In genomic region chr13:48667136-48667535, GRCh38 we compare ENCODE assay signal across 27 cellular contexts. TPM values are rescaled to one million over a fixed set of nuclear protein-coding genes. Genes with fewer than 3 reads are reported as not detected.
"Had no signal": no experiment of that assay in that cellular context is flagged by ENCODE, and none has a peak within 500 bp of the region (broad histone marks: within the 10 kb centered on the region; RNA-seq: fewer than 3 reads in every experiment).

No MANE protein-coding gene starts in this region.

- H3K4me2 ChIP-seq: neural progenitor cell had no signal

- FAIRE-seq: keratinocyte, small intestine had no signal

- H2AFZ ChIP-seq: neural progenitor cell had no signal

- H3K27ac ChIP-seq: lower lobe of right lung, neural progenitor cell, ovary, prostate gland, sigmoid colon, spleen, suprapubic skin, thoracic aorta, tibial artery, upper lobe of left lung, vagina had no signal

- H3K36me3 ChIP-seq: lower lobe of right lung, neural progenitor cell, ovary, prostate gland, sigmoid colon, spleen, suprapubic skin, thoracic aorta, tibial artery, upper lobe of left lung, vagina had no signal

- H3K4me3 ChIP-seq: lower lobe of right lung, neural progenitor cell, ovary, prostate gland, sigmoid colon, spleen, suprapubic skin, thoracic aorta, tibial artery, upper lobe of left lung, vagina had no signal

- H3K9me3 ChIP-seq: ovary, prostate gland, vagina had no signal

- DNase-seq: hippocampal formation; left colon; left ventricle myocardium superior; lower lobe of right lung; mammary epithelial cell; mesenchymal stem cell; naive B cell; natural killer cell; nephron progenitor cell; ovary; posterior cingulate gyrus; retina; right cardiac atrium; sigmoid colon; small intestine; spleen; stimulated activated CD4-positive, alpha-beta T cell treated with anti-CD3 and anti-CD28 coated beads, Interleukin-4, amount 100 ng/mL, for 24 hours; stimulated activated naive CD4-positive, alpha-beta T cell; tibial artery; upper lobe of left lung had no signal

- H3K9ac ChIP-seq: neural progenitor cell had no signal

- H3K27me3 ChIP-seq: neural progenitor cell, ovary, sigmoid colon, spleen, suprapubic skin, tibial artery, upper lobe of left lung, vagina had no signal

- ATAC-seq: left colon; lower lobe of right lung; natural killer cell; stimulated activated effector memory CD8-positive, alpha-beta T cell treated with anti-CD3 and anti-CD28 coated beads, Interleukin-12 subunit alpha, Interleukin-12 subunit beta, amount 100 ng/mL, for 72 hours had no signal

- H3K4me1 ChIP-seq: lower lobe of right lung, neural progenitor cell, prostate gland, sigmoid colon, spleen, suprapubic skin, tibial artery, upper lobe of left lung, vagina had no signal

RNA-seq across cellular contexts. Expression of gene CYSLTR2, which starts 13.4 kb away (rescaled TPM):
- total RNA-seq: mammary epithelial cell had no signal
- polyA plus RNA-seq: keratinocyte, mammary epithelial cell had no signal
